In the genomic region with DNA sequence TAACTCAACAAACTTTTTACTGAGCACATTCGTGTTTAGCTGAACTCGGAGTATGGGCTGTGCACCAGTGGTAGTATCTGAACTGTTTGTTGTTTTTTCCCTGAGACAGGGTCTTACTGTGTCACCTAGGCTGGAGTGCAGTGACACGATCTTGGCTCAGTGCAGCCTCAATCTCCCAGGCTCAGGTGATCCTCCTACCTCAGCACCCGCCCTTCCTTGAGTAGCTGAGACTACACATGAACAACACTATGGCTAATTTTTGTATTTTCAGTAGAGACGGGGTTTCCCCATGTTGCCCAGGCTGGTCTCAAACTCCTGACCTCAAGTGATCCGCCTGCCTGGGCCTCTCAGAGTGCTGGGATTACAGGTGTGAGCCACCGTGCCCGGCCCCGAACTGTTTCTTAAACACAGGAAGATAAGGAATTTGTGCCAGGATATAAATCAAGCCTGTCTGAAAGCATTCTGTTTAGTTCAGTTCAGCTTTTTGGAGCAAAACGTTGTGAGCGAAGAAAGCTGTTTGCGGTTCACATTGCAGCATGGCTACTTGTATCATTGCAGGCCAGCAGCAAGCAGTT, we compare ENCODE assay signal across 17 cellular contexts. TPM values are rescaled to one million over a fixed set of nuclear protein-coding genes. Genes with fewer than 3 reads are reported as not detected.
DNase-seq lines count a peak whose midpoint lies in the region; ATAC-seq and FAIRE-seq lines count a peak whose summit lies in the region.
"Had no signal": no experiment of that assay in that cellular context is flagged by ENCODE, and none has a peak within 500 bp of the region (broad histone marks: within the 10 kb centered on the region; RNA-seq: fewer than 3 reads in every experiment).

No MANE protein-coding gene starts in this region.

- no peak overlapping the region for H3K18ac ChIP-seq in trophoblast cell (ENCODE audit: low read length)

- H3K23ac ChIP-seq in trophoblast cell (ENCODE audit: low read length), result no peak overlapping the region

- H3K27me3 ChIP-seq in thymus (ENCODE audit: control insufficient read depth, insufficient read depth) (no peaks in the 10 kb centered on the region), trophoblast cell (ENCODE audit: insufficient read depth, low read length) (no peaks in the 10 kb centered on the region)
- H3K27me3 ChIP-seq: neural progenitor cell, Peyer's patch had no signal

- H3K14ac ChIP-seq in trophoblast cell (ENCODE audit: low read length), result no peak overlapping the region

- H3K4me1 ChIP-seq in thymus (ENCODE audit: control insufficient read depth, insufficient read depth, low read length), result peaks cover 41% of the 10 kb centered on the region
- no peaks in the 10 kb centered on the region for H3K4me1 ChIP-seq in trophoblast cell (ENCODE audit: control insufficient read depth in 1 of 2, insufficient read depth in 2 of 2, low read length in 2 of 2)

- no peak overlapping the region for H3K4ac ChIP-seq in trophoblast cell (ENCODE audit: low read depth, low read length)

- no peak for FAIRE-seq in frontal cortex (lab: Jason Lieb, UNC)
- FAIRE-seq: HepG2, small intestine had no signal

- H3K36me3 ChIP-seq in KOPT-K1 (ENCODE audit: insufficient read depth, low read length), result no peaks in the 10 kb centered on the region
- H3K36me3 ChIP-seq in thymus (ENCODE audit: control insufficient read depth, insufficient read depth), result no peaks in the 10 kb centered on the region
- peaks cover 0 to 2% of the 10 kb centered on the region in 2 experiments for H3K36me3 ChIP-seq in trophoblast cell (ENCODE audit: control insufficient read depth in 1 of 2, insufficient read depth in 2 of 2, low read length in 2 of 2)
- H3K36me3 ChIP-seq: neural progenitor cell had no signal

- H4K8ac ChIP-seq in trophoblast cell (ENCODE audit: low read depth, low read length), result no peak overlapping the region

- no peak overlapping the region for H2AFZ ChIP-seq in trophoblast cell (ENCODE audit: insufficient read depth, low read length, poor library complexity)
- H2AFZ ChIP-seq: neural progenitor cell had no signal

- no peak overlapping the region for H4K12ac ChIP-seq in trophoblast cell (ENCODE audit: low read depth, low read length)

- H3K9me3 ChIP-seq in KOPT-K1 (ENCODE audit: insufficient read depth, low read length, poor library complexity, severe bottlenecking), result no peaks in the 10 kb centered on the region
- H3K9me3 ChIP-seq in thymus (ENCODE audit: control insufficient read depth), result no peaks in the 10 kb centered on the region
- H3K9me3 ChIP-seq in trophoblast cell (ENCODE audit: insufficient read depth, low read depth, low read length), result peaks cover 5% of the 10 kb centered on the region
- H3K9me3 ChIP-seq: Peyer's patch had no signal

- no peaks in the 10 kb centered on the region for H3K79me2 ChIP-seq in trophoblast cell (ENCODE audit: control insufficient read depth, insufficient read depth, low read length, poor library complexity)

- intact Hi-C loops in Right ventricle myocardium inferior (cut with DNase I) (no loop called here), Right ventricle myocardium superior (cut with DNase I) (no loop called here)

- H3K27ac ChIP-seq in KOPT-K1 (ENCODE audit: low read depth, low read length, poor library complexity, severe bottlenecking), result peak overlapping the region; percentile 78
- peak overlapping the region; percentile 95 for H3K27ac ChIP-seq in thymus (ENCODE audit: low read depth)
- no peak overlapping the region for H3K27ac ChIP-seq in trophoblast cell (ENCODE audit: low read depth, low read length)

- no peak overlapping the region for H2BK12ac ChIP-seq in trophoblast cell (ENCODE audit: low read length)

- H2BK5ac ChIP-seq in trophoblast cell (ENCODE audit: low read depth, low read length, poor library complexity), result no peak overlapping the region

- no peak overlapping the region for H3K4me3 ChIP-seq in thymus (ENCODE audit: low read length)
- H3K4me3 ChIP-seq in trophoblast cell (ENCODE audit: low read depth, low read length), result no peak overlapping the region
- H3K4me3 ChIP-seq: neural progenitor cell, Peyer's patch had no signal

- H2AK5ac ChIP-seq in trophoblast cell (ENCODE audit: low read length), result no peak overlapping the region

- no peak overlapping the region for H3K9ac ChIP-seq in trophoblast cell (ENCODE audit: low read length)
- H3K9ac ChIP-seq: neural progenitor cell had no signal

- H4K91ac ChIP-seq in trophoblast cell (ENCODE audit: low read depth, low read length), result no peak overlapping the region

- no peak overlapping the region for H2BK120ac ChIP-seq in trophoblast cell (ENCODE audit: insufficient read depth, low read length, poor library complexity)

- H3K4me2 ChIP-seq in trophoblast cell (ENCODE audit: low read length), result no peak overlapping the region
- H3K4me2 ChIP-seq: neural progenitor cell had no signal

- DNase-seq in Right ventricle myocardium inferior (ENCODE audit: missing footprints), result peak; percentile 66
- no peak for DNase-seq in Right ventricle myocardium superior
- DNase-seq in trophoblast cell, result no peak
- DNase-seq in stimulated activated CD4-positive, alpha-beta T cell treated with anti-CD3 and anti-CD28 coated beads, Interleukin-1b, Interleukin-23, amount 100 ng/mL, for 48 hours, result no peak
- DNase-seq in frontal cortex (ENCODE audit: low spot score in 2 of 2), result no peak
- DNase-seq: activated T-cell treated with anti-CD3 and anti-CD28 coated beads for 4 hours; effector memory CD4-positive, alpha-beta T cell had no signal

- H3K79me1 ChIP-seq in trophoblast cell (ENCODE audit: low read length), result no peaks in the 10 kb centered on the region

- ATAC-seq in Right ventricle myocardium inferior (no peak), Right ventricle myocardium superior (ENCODE audit: poor library complexity) (no peak), HG02798 (IDR thresholded peaks at IDR 0.05; ENCODE audit: poor library complexity, unreplicated experiment) (peak; percentile 14)
- ATAC-seq: HepG2 had no signal

- 52% methylated on average over 12 of the region's 12 CpGs for WGBS in thymus
- WGBS in trophoblast cell (ENCODE audit: extremely low coverage, insufficient coverage, insufficient read length), result no CpG with 5 or more reads among the region's 12 CpGs

RNA-seq across cellular contexts. Expression of a gene that starts 40.4 kb away (rescaled TPM):
- total RNA-seq in Right ventricle myocardium inferior, result not detected
- 0.11 TPM for total RNA-seq in Right ventricle myocardium superior
- 0.46 TPM for polyA plus RNA-seq in thymus
- polyA plus RNA-seq in trophoblast cell (2013), result 0.11 TPM in 2 replicates
- 0.41 TPM for total RNA-seq in frontal cortex
- total RNA-seq: Daoy, glomerular endothelial cell had no signal

RNA-seq across cellular contexts. Expression of a gene that starts 54.9 kb away (rescaled TPM):
- not detected for total RNA-seq in Right ventricle myocardium inferior
- not detected for total RNA-seq in Right ventricle myocardium superior
- not detected for polyA plus RNA-seq in thymus
- not detected in 2 replicates for polyA plus RNA-seq in trophoblast cell (2013)
- not detected for total RNA-seq in frontal cortex
- total RNA-seq: Daoy, glomerular endothelial cell, Peyer's patch, urinary bladder had no signal
- polyA plus RNA-seq: HepG2, small intestine, urinary bladder had no signal
